8 cellular contexts compared by ENCODE assay signal in the genomic region with DNA sequence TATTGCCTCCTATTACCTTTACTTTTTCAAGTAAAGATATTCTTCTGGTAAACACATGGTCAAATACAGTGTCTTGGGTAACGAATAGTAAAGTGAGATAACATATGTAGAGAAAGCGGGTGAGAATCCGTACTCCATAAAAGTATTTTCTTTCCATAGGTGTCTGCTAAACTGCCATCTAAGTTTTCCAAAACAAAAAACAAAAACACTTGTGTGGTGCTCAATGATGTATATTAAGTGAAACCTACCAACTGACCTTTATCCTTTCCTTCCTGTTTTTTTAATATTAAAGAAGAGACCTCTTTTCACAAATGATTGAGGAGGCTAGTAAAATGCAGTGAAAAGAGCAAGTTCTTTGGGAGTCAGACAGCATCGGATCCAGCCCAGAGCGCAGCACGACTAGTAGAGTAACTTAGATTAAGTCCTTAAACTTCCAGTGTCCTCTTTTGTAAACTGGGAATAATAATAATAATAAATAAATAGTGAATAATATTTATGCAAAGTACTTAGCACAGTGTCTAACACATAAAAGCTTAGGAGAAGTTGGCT. TPM values are rescaled to one million over a fixed set of nuclear protein-coding genes. Genes with fewer than 3 reads are reported as not detected.
DNase-seq lines count a peak whose midpoint lies in the region; ATAC-seq, FAIRE-seq and TF ChIP-seq lines count a peak whose summit lies in the region.

No MANE protein-coding gene starts in this region.

- peak overlapping the region; percentile 98 for H2AFZ ChIP-seq in K562 (ENCODE audit: low read depth, low read length)

- H3K9me3 ChIP-seq in K562 (replicated peaks; ENCODE audit: control insufficient read depth, insufficient read depth, low read depth, low read length), result 0 out of 2 replicates have a peak, but pooled peaks cover 2% of the 10 kb centered on the region
- no peaks in the 10 kb centered on the region for H3K9me3 ChIP-seq in naive thymus-derived CD4-positive, alpha-beta T cell (ENCODE audit: control insufficient read depth in 2 of 3, low read length in 3 of 3)

- H3K36me3 Mint-ChIP-seq in naive thymus-derived CD4-positive, alpha-beta T cell, result peaks cover 6 to 16% (median 10%) of the 10 kb centered on the region in 5 donors

- in situ Hi-C loops in K562 (cut with MboI), result loop anchor here (5.0 to 10.0 kb wide), 2 partner anchors 137 to 439 kb away; no protein-coding TSS in a partner anchor

- H3K9me3 Mint-ChIP-seq in naive thymus-derived CD4-positive, alpha-beta T cell, result no peaks in the 10 kb centered on the region

- peak overlapping the region in 1 of 2 experiments; percentile 97; a peak in 2 of 4 replicates for H3K9ac ChIP-seq in K562 (ENCODE audit: insufficient read depth in 1 of 2, low read depth in 2 of 2, low read length in 2 of 2)

- no peaks in the 10 kb centered on the region for H3K9me1 ChIP-seq in K562 (ENCODE audit: control insufficient read depth, insufficient read depth, low read length)

- peaks cover 21 to 51% (median 37%) of the 10 kb centered on the region in 7 donors for H3K4me1 Mint-ChIP-seq in naive thymus-derived CD4-positive, alpha-beta T cell

- BruUV-seq in K562 (replicated peaks; lab: Mats Ljungman, UMichigan), result TSS peak; percentile 99

- POLR2A ChIA-PET in K562 (lab: Yijun Ruan, JAX), result interaction anchor here (0.8 to 3.6 kb wide), 5 partner anchors 14 to 129 kb away, joined by 3 to 15 read pairs (median 3); no protein-coding TSS in a partner anchor
- POLR2A ChIA-PET in naive thymus-derived CD4-positive, alpha-beta T cell (lab: Charles Lee), result interaction anchor here (0.6 to 1.5 kb wide), 6 partner anchors 129 to 243 kb away, joined by 3 to 4 read pairs (median 3); no protein-coding TSS in a partner anchor

- ATAC-seq in GM18517 (IDR thresholded peaks at IDR 0.05; ENCODE audit: unreplicated experiment), result peak; percentile 6
- ATAC-seq in HG03196 (IDR thresholded peaks at IDR 0.05; ENCODE audit: unreplicated experiment), result peak; percentile 9
- peak; percentile 51 for ATAC-seq in K562
- ATAC-seq in naive thymus-derived CD4-positive, alpha-beta T cell, result no peak
- ATAC-seq in GM21526 (IDR thresholded peaks at IDR 0.05; ENCODE audit: low FRiP score, unreplicated experiment), result no peak

- CTCF ChIA-PET in K562 (lab: Yijun Ruan, JAX; ENCODE audit: low intra/inter-chr PET ratio), result no interaction called here
- CTCF ChIA-PET in naive thymus-derived CD4-positive, alpha-beta T cell (lab: Charles Lee), result interaction anchor here (1.0 kb wide), 1 partner anchor 129 kb away, joined by 5 read pairs; no protein-coding TSS in a partner anchor

- DNase-seq in K562 (ENCODE audit: extremely low read depth in 1 of 4, low spot score in 3 of 4), result no peak
- DNase-seq in naive thymus-derived CD4-positive, alpha-beta T cell, result no peak
- DNase-seq in NCI-H446 (lab: John Stamatoyannopoulos, UW), result no peak
- no peak for DNase-seq in NCI-H1417 (lab: John Stamatoyannopoulos, UW)
- DNase-seq in NCI-H2196 treated with DMSO at 0.1 percent for 48 hours (lab: John Stamatoyannopoulos, UW; ENCODE audit: unreplicated experiment), result no peak

- no peak for TF ChIP-seq RAD21 in K562 (CRISPR knock-in tag; conservative IDR thresholded peaks at IDR 0.05 in 1 of 2, IDR thresholded peaks at IDR 0.05 in 1 of 2)

- TF ChIP-seq CTCF in K562 (IDR thresholded peaks at IDR 0.05 in 2 of 3, conservative IDR thresholded peaks at IDR 0.05 in 1 of 3; ENCODE audit: insufficient read depth in 2 of 3, low read depth in 1 of 3, low read length in 3 of 3), result no peak

- peak overlapping the region; percentile 88 for H3K4me3 ChIP-seq in K562
- peak overlapping the region; percentile 92 for H3K4me3 ChIP-seq in naive thymus-derived CD4-positive, alpha-beta T cell (ENCODE audit: low read length)

- peak overlapping the region; percentile 93 for H3K27ac ChIP-seq in K562 (ENCODE audit: extremely low read depth, low read depth, low read length)
- H3K27ac ChIP-seq in naive thymus-derived CD4-positive, alpha-beta T cell (ENCODE audit: low read depth, low read length), result peak overlapping the region; percentile 89

- WGBS in K562 (ENCODE audit: insufficient coverage, low coverage, missing lambda C conversion rate), result 27% methylated on average over 6 of the region's 6 CpGs

- H3K27me3 Mint-ChIP-seq in naive thymus-derived CD4-positive, alpha-beta T cell, result peaks cover 0 to 4% (median 0%) of the 10 kb centered on the region in 5 donors

- H3K4me3 Mint-ChIP-seq in naive thymus-derived CD4-positive, alpha-beta T cell, result peak overlapping the region; percentile 60 to 100 (median 97)

- H4K20me1 ChIP-seq in K562 (replicated peaks; ENCODE audit: control insufficient read depth, insufficient read depth, low read length), result 0 out of 2 replicates have a peak, but pooled peaks cover 3% of the 10 kb centered on the region

- no peak for TF ChIP-seq POLR2A in K562 (conservative IDR thresholded peaks at IDR 0.05)

- no peak for FAIRE-seq in K562 (lab: Jason Lieb, UNC)

- peaks cover 40% of the 10 kb centered on the region for H3K79me2 ChIP-seq in K562 (ENCODE audit: control insufficient read depth, insufficient read depth, low read length)

- H3K36me3 ChIP-seq in K562 (ENCODE audit: control insufficient read depth, insufficient read depth, low read length), result peaks cover 30% of the 10 kb centered on the region; the same call in 2 of the 3 replicates
- peaks cover 0 to 7% (median 0%) of the 10 kb centered on the region in 3 experiments for H3K36me3 ChIP-seq in naive thymus-derived CD4-positive, alpha-beta T cell (ENCODE audit: control insufficient read depth in 2 of 3, insufficient read depth in 3 of 3, low read length in 3 of 3)

- no peaks in the 10 kb centered on the region for H3K27me3 ChIP-seq in K562 (ENCODE audit: control insufficient read depth in 2 of 2, insufficient read depth in 2 of 2, low read length in 2 of 2)
- H3K27me3 ChIP-seq in naive thymus-derived CD4-positive, alpha-beta T cell (ENCODE audit: control insufficient read depth in 2 of 2, insufficient read depth in 2 of 2, low read length in 2 of 2), result no peaks in the 10 kb centered on the region

- peaks cover 9 to 16% of the 10 kb centered on the region in 2 experiments; a peak in 4 of 5 replicates for H3K4me1 ChIP-seq in K562 (replicated peaks in 1 of 2; ENCODE audit: control insufficient read depth in 2 of 2, insufficient read depth in 2 of 2, low read length in 2 of 2)
- peaks cover 2 to 12% of the 10 kb centered on the region in 2 donors for H3K4me1 ChIP-seq in naive thymus-derived CD4-positive, alpha-beta T cell (ENCODE audit: control insufficient read depth in 2 of 2, insufficient read depth in 2 of 2, low read length in 2 of 2)

- H3K27ac Mint-ChIP-seq in naive thymus-derived CD4-positive, alpha-beta T cell, result peak overlapping the region in 8 of 9 donors; percentile 66 to 99 (median 98)

- TF ChIP-seq EP300 in K562 (IDR thresholded peaks at IDR 0.05; ENCODE audit: low read length), result no peak

- peak overlapping the region; percentile 97 for H3K4me2 ChIP-seq in K562 (ENCODE audit: insufficient read depth, low read length)

- intact Hi-C loops in K562 (cut with micrococcal nuclease), result no loop called here
- intact Hi-C loops in naive thymus-derived CD4-positive, alpha-beta T cell (cut with micrococcal nuclease), result loop anchor here (1.0 to 2.0 kb wide), 4 partner anchors 9 to 322 kb away; partner anchors contain the start of genes E2F3 (in 2 of the 2) and MBOAT1 (in 2 of the 2)

TF ChIP-seq in K562, 482 proteins besides CTCF, POLR2A, EP300 and RAD21 (continues in another document):
- no peak for TF ChIP-seq ASH1L (IDR thresholded peaks at IDR 0.05; ENCODE audit: borderline replicate concordance, low read depth, partially characterized antibody)
- TF ChIP-seq SMARCA4 (IDR thresholded peaks at IDR 0.05), result peak; percentile 7; the same call in 1 of the 2 replicates

RNA-seq across cellular contexts. Expression of gene CDKAL1, which starts 0.4 kb away (rescaled TPM):
- total RNA-seq in K562 (2011; cell fraction: chromatin; rRNA removed; ENCODE audit: low replicate concordance), result 40.8 and 117 TPM in 2 replicates
- total RNA-seq in K562 (2011; cell fraction: nucleolus; rRNA removed), result 24.3 and 27.0 TPM in 2 replicates
- 53.2 and 70.2 TPM in 2 replicates for total RNA-seq in K562 (2011; cell fraction: nucleoplasm; rRNA removed)
- total RNA-seq in K562 (2014; rRNA removed) (23.5 and 28.7 TPM in 2 replicates), K562 (2014; rRNA removed; fragmentation: Illumina TruSeq; extraction: Trizol) (36.3 and 40.3 TPM in 2 replicates), K562 (2015; rRNA removed; fragmentation: Illumina TruSeq; extraction: Trizol) (32.2 and 34.2 TPM in 2 replicates), K562 (2021) (24.5 and 26.8 TPM in 2 replicates)
- polyA plus RNA-seq in K562 (2011; rRNA removed) (16.8 and 18.1 TPM in 2 replicates), K562 (2014; fragmentation: Illumina TruSeq; extraction: Trizol) (18.5 and 20.1 TPM in 2 replicates), K562 (2014; fragmentation: Nextera tagmentation; extraction: Ambion mirVana) (10 to 100 TPM; 15.5 to 16.4 TPM), K562 (2014; rRNA removed) (11.2 TPM in 2 replicates)
- polyA plus RNA-seq in K562 (2011; cell fraction: cytosol; rRNA removed), result 7.9 and 9.9 TPM in 2 replicates
- 11.9 and 13.9 TPM in 2 replicates for polyA plus RNA-seq in K562 (2011; cell fraction: nucleus; rRNA removed)
- polyA plus RNA-seq in K562 (2012), result 12.7 and 14.4 TPM in 2 replicates
- polyA minus RNA-seq in K562 (2011; rRNA and poly(A)+ RNA removed), result 46.4 and 59.0 TPM in 2 replicates
- polyA minus RNA-seq in K562 (2011; cell fraction: cytosol; rRNA and poly(A)+ RNA removed), result 25.3 and 27.7 TPM in 2 replicates
- 28.4 and 48.3 TPM in 2 replicates for polyA minus RNA-seq in K562 (2011; cell fraction: nucleus; rRNA and poly(A)+ RNA removed)
- 10 to 100 TPM; 23.6 to 30.3 (median 25.0) TPM for total RNA-seq in naive thymus-derived CD4-positive, alpha-beta T cell
- 10 to 100 TPM; 31.6 to 35.8 TPM for polyA plus RNA-seq in naive thymus-derived CD4-positive, alpha-beta T cell

Comparison
In these comparisons a context has a peak if more than half of its experiments do, and no peak if none do; other contexts are left out.
1. ATAC-seq: peak in GM18517 (single experiment), HG03196 (single experiment) and K562 (single experiment); none in naive thymus-derived CD4-positive, alpha-beta T cell (single experiment) and GM21526 (single experiment).